In the genomic region with DNA sequence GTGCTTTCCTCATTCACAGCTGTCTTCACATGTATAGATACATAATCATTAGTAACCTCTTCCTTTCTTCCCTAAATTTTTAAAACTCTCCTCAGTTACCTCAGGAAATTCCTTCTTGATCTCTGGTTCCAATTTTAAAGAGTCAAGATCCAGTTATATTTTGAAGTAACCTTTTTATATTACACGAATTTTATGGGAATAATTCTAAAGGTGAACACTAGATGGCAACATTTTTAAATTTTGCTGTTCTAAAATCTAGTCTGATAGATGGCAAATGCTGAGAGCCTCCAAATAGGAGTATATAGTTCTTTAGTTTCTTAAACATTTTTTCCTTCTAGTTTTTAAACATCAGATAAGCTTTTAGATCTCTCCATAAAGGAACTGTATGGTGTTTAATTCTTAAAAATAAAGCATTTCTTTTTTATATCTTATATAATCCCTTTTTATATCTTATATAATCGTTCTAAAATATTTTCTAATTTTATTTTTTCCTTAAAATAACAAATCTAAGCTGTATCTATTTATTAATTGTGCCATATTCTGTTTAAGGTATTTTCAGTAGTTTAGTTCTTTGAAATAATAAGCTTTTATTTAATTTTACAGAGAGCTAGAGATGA, we compare ENCODE assay signal across 8 cellular contexts. TPM values are rescaled to one million over a fixed set of nuclear protein-coding genes. Genes with fewer than 3 reads are reported as not detected.
DNase-seq lines count a peak whose midpoint lies in the region; ATAC-seq and TF ChIP-seq lines count a peak whose summit lies in the region.

No MANE protein-coding gene starts in this region.

- H3K27me3 ChIP-seq in left lung, result no peaks in the 10 kb centered on the region

- DNase-seq in NCI-H1105 treated with DMSO at 0.1 percent for 48 hours (lab: John Stamatoyannopoulos, UW), result peak; percentile 11
- no peak for DNase-seq in NCI-H1105 (lab: John Stamatoyannopoulos, UW)
- peak; percentile 58 for DNase-seq in LoVo (ENCODE audit: low spot score)
- peak; percentile 39 for DNase-seq in amniotic stem cell (lab: John Stamatoyannopoulos, UW)
- no peak for DNase-seq in left lung
- DNase-seq in stimulated activated CD8-positive, alpha-beta memory T cell treated with anti-CD3 and anti-CD28 coated beads, Interleukin-4, amount 100 ng/mL, for 48 hours, result no peak
- no peak for DNase-seq in NCI-H446 treated with DMSO at 0.1 percent for 48 hours (lab: John Stamatoyannopoulos, UW)
- DNase-seq in effector CD4-positive, alpha-beta T cell, result no peak

- no peak overlapping the region for H3K4me3 ChIP-seq in left lung

- intact Hi-C loops in left lung (cut with DNase I), result loop anchor here in 1 of 2 donors (5.0 kb wide), 1 partner anchor 154 kb away; no protein-coding TSS in a partner anchor

- TF ChIP-seq CTCF in left lung (IDR thresholded peaks at IDR 0.05), result peak; percentile 14 to 38

- no peak overlapping the region for H3K27ac ChIP-seq in left lung

- ATAC-seq in left lung, result peak; percentile 75

- H3K9me3 ChIP-seq in left lung, result no peaks in the 10 kb centered on the region

- H3K36me3 ChIP-seq in left lung, result no peaks in the 10 kb centered on the region

- peaks cover 0 to 12% of the 10 kb centered on the region in 2 donors for H3K4me1 ChIP-seq in left lung

RNA-seq across cellular contexts. Expression of a gene that starts 37.9 kb away (rescaled TPM):
- total RNA-seq in left lung, result 10 to 100 TPM; 57.5 to 60.8 TPM

Comparison
In these comparisons a context has a peak if more than half of its experiments do, and no peak if none do; other contexts are left out.
1. DNase-seq: peak in NCI-H1105 treated with DMSO at 0.1 percent for 48 hours (single experiment), LoVo (single experiment) and amniotic stem cell (single experiment); none in NCI-H1105 (single experiment), left lung (0 of 2), stimulated activated CD8-positive, alpha-beta memory T cell treated with anti-CD3 and anti-CD28 coated beads, Interleukin-4, amount 100 ng/mL, for 48 hours (single experiment), NCI-H446 treated with DMSO at 0.1 percent for 48 hours (single experiment) and effector CD4-positive, alpha-beta T cell (single experiment).